Comparison of ENCODE assay signal across 1 cellular context in the genomic region with DNA sequence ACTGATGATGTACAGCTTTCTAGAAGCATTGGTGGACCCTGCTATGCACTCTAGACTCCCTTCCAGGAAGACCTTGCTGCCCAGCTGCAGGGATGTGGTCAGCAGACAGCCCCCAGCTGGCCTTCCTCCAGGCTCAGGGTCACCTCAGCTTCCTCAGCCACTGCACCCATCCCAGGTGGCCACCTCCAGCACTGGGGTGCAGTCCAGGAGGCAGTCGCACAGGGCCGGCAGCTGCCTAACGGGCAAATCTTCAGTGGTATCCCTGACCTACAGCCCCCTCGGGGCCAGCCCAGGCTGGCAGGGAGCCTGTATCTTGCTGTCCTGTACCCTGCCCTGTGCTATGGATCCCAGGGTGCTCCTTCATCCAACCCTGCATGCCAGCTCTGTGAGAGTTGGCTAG.
TF ChIP-seq lines count a peak whose summit lies in the region.

No MANE protein-coding gene starts in this region.

TF ChIP-seq in H1, 55 proteins besides CTCF, POLR2A, EP300 and RAD21 (continued from another document):
- TF ChIP-seq CHD1 (IDR thresholded peaks at IDR 0.05; ENCODE audit: low read depth, low read length) (no peak), ASH2L (IDR thresholded peaks at IDR 0.05; ENCODE audit: low read length) (no peak), MAX (IDR thresholded peaks at IDR 0.05) (no peak), TAF1 (IDR thresholded peaks at IDR 0.05; ENCODE audit: low read depth, low read length) (no peak), CBX8 (IDR thresholded peaks at IDR 0.05; ENCODE audit: borderline replicate concordance, low read depth, low read length) (no peak), CHD2 (IDR thresholded peaks at IDR 0.05; ENCODE audit: low read length) (no peak), SUZ12 (IDR thresholded peaks at IDR 0.05; ENCODE audit: low read length) (no peak), KDM1A (IDR thresholded peaks at IDR 0.05; ENCODE audit: borderline replicate concordance, low read length) (no peak), POLR2AphosphoS5 (IDR thresholded peaks at IDR 0.05; ENCODE audit: low read depth, low read length) (no peak), EGR1 (IDR thresholded peaks at IDR 0.05; ENCODE audit: borderline replicate concordance, low read depth, low read length) (no peak), FOSL1 (IDR thresholded peaks at IDR 0.05; ENCODE audit: insufficient read depth, low read depth, low read length) (no peak), GTF2F1 (IDR thresholded peaks at IDR 0.05; ENCODE audit: borderline replicate concordance, low read depth, low read length) (no peak), NRF1 (IDR thresholded peaks at IDR 0.05; ENCODE audit: low read depth, low read length) (no peak)
